ENCODE assay signal across 9 cellular contexts in the genomic region with DNA sequence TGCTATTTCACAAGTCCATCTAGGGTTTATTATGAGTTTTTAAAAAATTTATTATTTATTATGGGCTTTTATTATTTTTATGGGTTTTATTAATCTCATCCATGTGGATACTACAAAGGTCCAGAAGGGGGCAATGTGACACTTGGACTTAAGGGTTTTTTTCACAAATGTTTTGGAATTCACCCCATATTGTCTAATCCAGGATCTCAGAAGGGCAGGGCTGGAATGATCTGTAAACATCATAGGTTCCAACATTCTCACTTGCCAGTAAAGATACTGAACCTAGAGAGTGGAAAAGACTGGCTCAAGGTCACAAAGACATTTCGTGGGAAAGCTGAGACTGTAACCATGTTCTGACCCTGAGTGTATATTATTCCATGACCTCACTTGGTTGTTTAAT. TPM values are rescaled to one million over a fixed set of nuclear protein-coding genes. Genes with fewer than 3 reads are reported as not detected.
A peak's percentile ranks its signal among the peaks of the same experiment; 100 is the strongest.
DNase-seq lines count a peak whose midpoint lies in the region; FAIRE-seq and TF ChIP-seq lines count a peak whose summit lies in the region.
"Had no signal": no experiment of that assay in that cellular context is flagged by ENCODE, and none has a peak within 500 bp of the region (broad histone marks: within the 10 kb centered on the region; RNA-seq: fewer than 3 reads in every experiment).

No MANE protein-coding gene starts in this region.

- FAIRE-seq in frontal cortex (lab: Jason Lieb, UNC), result no peak

- no peak overlapping the region for H3K4me2 ChIP-seq in neural progenitor cell

- H3K27me3 ChIP-seq in neural progenitor cell (no peaks in the 10 kb centered on the region), MG63 (no peaks in the 10 kb centered on the region)

- H4K20me1 ChIP-seq in neural progenitor cell (ENCODE audit: low read depth), result no peaks in the 10 kb centered on the region

- in situ Hi-C loops in T47D (cut with HindIII; ENCODE audit: low pct_unique_long_range_greater_than_20kb, low sequenced_read_pairs), result no loop called here

- no peak overlapping the region for H3K27ac ChIP-seq in neural progenitor cell

- no peaks in the 10 kb centered on the region for H3K9me3 Mint-ChIP-seq in neural progenitor cell
- no peaks in the 10 kb centered on the region for H3K9me3 Mint-ChIP-seq in activated naive CD4-positive, alpha-beta T cell treated with anti-CD3 and anti-CD28 coated beads for 36 hours
- H3K9me3 Mint-ChIP-seq: dendritic cell treated with granulocyte-macrophage colony-stimulating factor and Interleukin-4, amounts not matched to agents 40 ng/mL and 50 ng/mL, for 4 days had no signal

- no peaks in the 10 kb centered on the region for H3F3A ChIP-seq in neural progenitor cell (ENCODE audit: low read depth)

- intact Hi-C loops in activated naive CD4-positive, alpha-beta T cell treated with anti-CD3 and anti-CD28 coated beads for 36 hours (cut with micrococcal nuclease), result loop anchor here (1.0 to 2.0 kb wide), 3 partner anchors 123 to 257 kb away; no protein-coding TSS in a partner anchor

- H3K9me3 ChIP-seq in neural progenitor cell (ENCODE audit: low read depth) (no peaks in the 10 kb centered on the region), MG63 (no peaks in the 10 kb centered on the region)

- H3K9ac ChIP-seq in neural progenitor cell, result no peak overlapping the region

- H3K4me3 ChIP-seq in neural progenitor cell (no peak overlapping the region), MG63 (no peak overlapping the region)

- H3K4me1 Mint-ChIP-seq in neural progenitor cell, result no peaks in the 10 kb centered on the region
- H3K4me1 Mint-ChIP-seq in activated naive CD4-positive, alpha-beta T cell treated with anti-CD3 and anti-CD28 coated beads for 36 hours (ENCODE audit: low read depth), result no peaks in the 10 kb centered on the region

- no peak overlapping the region for H3K27ac Mint-ChIP-seq in neural progenitor cell
- no peak overlapping the region for H3K27ac Mint-ChIP-seq in activated naive CD4-positive, alpha-beta T cell treated with anti-CD3 and anti-CD28 coated beads for 36 hours
- H3K27ac Mint-ChIP-seq: dendritic cell treated with granulocyte-macrophage colony-stimulating factor and Interleukin-4, amounts not matched to agents 40 ng/mL and 50 ng/mL, for 4 days had no signal

- CTCF ChIA-PET in activated naive CD4-positive, alpha-beta T cell treated with anti-CD3 and anti-CD28 coated beads for 36 hours (lab: Charles Lee), result interaction anchor here (0.6 to 5.0 kb wide), 3 partner anchors 15 to 162 kb away, joined by 3 to 18 read pairs (median 5); no protein-coding TSS in a partner anchor

- H3K36me3 ChIP-seq in neural progenitor cell (no peaks in the 10 kb centered on the region), MG63 (no peaks in the 10 kb centered on the region)

- DNase-seq in EL, result peak; percentile 49
- peak; percentile 45 to 64 for DNase-seq in Kasumi-1 (lab: John Stamatoyannopoulos, UW)
- DNase-seq in T47D (ENCODE audit: low read depth in 1 of 2, low spot score in 1 of 2), result peak; percentile 31 to 70
- DNase-seq in neural progenitor cell (ENCODE audit: low spot score), result peak; percentile 47
- DNase-seq in activated naive CD4-positive, alpha-beta T cell treated with anti-CD3 and anti-CD28 coated beads for 36 hours, result no peak
- DNase-seq in frontal cortex (ENCODE audit: low spot score in 2 of 2), result no peak
- DNase-seq in MG63, result no peak
- no peak for DNase-seq in activated naive CD4-positive, alpha-beta T cell treated with Interleukin-2 at 50 U/mL for 16 hours

- TF ChIP-seq CTCF in neural progenitor cell (IDR thresholded peaks at IDR 0.05), result peak; percentile 58

- no peaks in the 10 kb centered on the region for H3K4me1 ChIP-seq in neural progenitor cell

- H3K27me3 Mint-ChIP-seq in neural progenitor cell (ENCODE audit: insufficient read depth, low read depth), result no peaks in the 10 kb centered on the region
- H3K27me3 Mint-ChIP-seq in activated naive CD4-positive, alpha-beta T cell treated with anti-CD3 and anti-CD28 coated beads for 36 hours (ENCODE audit: low read depth), result no peaks in the 10 kb centered on the region
- H3K27me3 Mint-ChIP-seq: dendritic cell treated with granulocyte-macrophage colony-stimulating factor and Interleukin-4, amounts not matched to agents 40 ng/mL and 50 ng/mL, for 4 days had no signal

- H3K79me2 ChIP-seq in neural progenitor cell (ENCODE audit: low read depth), result no peaks in the 10 kb centered on the region

- no peak overlapping the region for H2AFZ ChIP-seq in neural progenitor cell (replicated peaks)

- H3K36me3 Mint-ChIP-seq in neural progenitor cell, result no peaks in the 10 kb centered on the region
- no peaks in the 10 kb centered on the region for H3K36me3 Mint-ChIP-seq in activated naive CD4-positive, alpha-beta T cell treated with anti-CD3 and anti-CD28 coated beads for 36 hours (ENCODE audit: low read depth)

- no peak overlapping the region for H3K4me3 Mint-ChIP-seq in neural progenitor cell
- H3K4me3 Mint-ChIP-seq in activated naive CD4-positive, alpha-beta T cell treated with anti-CD3 and anti-CD28 coated beads for 36 hours, result no peak overlapping the region
- H3K4me3 Mint-ChIP-seq: dendritic cell treated with granulocyte-macrophage colony-stimulating factor and Interleukin-4, amounts not matched to agents 40 ng/mL and 50 ng/mL, for 4 days had no signal

RNA-seq across cellular contexts. Expression of gene NIM1K, which starts 35.6 kb away (rescaled TPM):
- total RNA-seq in neural progenitor cell (ENCODE audit: low replicate concordance), result not detected in 2 replicates
- total RNA-seq in activated naive CD4-positive, alpha-beta T cell treated with anti-CD3 and anti-CD28 coated beads for 36 hours, result under 1 TPM; 0.54 to 0.57 TPM
- 8.2 TPM for total RNA-seq in frontal cortex
- total RNA-seq in MG63 (2014; rRNA removed; shearing (Covaris generic); ENCODE audit: low replicate concordance), result not detected in 2 replicates

Comparison
In these comparisons a context has a peak if more than half of its experiments do, and no peak if none do; other contexts are left out.
1. DNase-seq: peak in EL (single experiment), Kasumi-1 (2 of 2), T47D (2 of 2) and neural progenitor cell (single experiment); none in activated naive CD4-positive, alpha-beta T cell treated with anti-CD3 and anti-CD28 coated beads for 36 hours (single experiment), frontal cortex (0 of 2), MG63 (single experiment) and activated naive CD4-positive, alpha-beta T cell treated with Interleukin-2 at 50 U/mL for 16 hours (single experiment).